In the genomic region with DNA sequence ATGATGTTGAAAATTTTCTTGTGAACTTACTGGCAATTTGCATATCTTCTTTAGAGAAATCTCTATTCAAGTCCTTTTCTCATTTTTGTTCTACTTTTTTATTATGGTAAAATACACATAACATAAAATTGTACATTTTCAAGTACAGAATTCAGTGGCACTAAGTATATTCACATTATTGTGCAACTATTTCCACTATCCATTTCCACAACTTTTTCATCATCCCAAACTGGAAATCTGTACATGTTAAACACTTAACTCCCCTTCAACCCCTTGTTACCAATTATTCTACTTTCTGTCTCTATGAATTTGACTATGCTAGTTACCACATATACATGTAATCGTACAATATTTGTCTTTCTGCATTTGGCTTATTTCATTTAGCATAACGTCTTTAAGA, we compare ENCODE assay signal across 17 cellular contexts. TPM values are rescaled to one million over a fixed set of nuclear protein-coding genes. Genes with fewer than 3 reads are reported as not detected.
DNase-seq lines count a peak whose midpoint lies in the region; ATAC-seq and TF ChIP-seq lines count a peak whose summit lies in the region.
"Had no signal": no experiment of that assay in that cellular context is flagged by ENCODE, and none has a peak within 500 bp of the region (broad histone marks: within the 10 kb centered on the region; RNA-seq: fewer than 3 reads in every experiment).

No MANE protein-coding gene starts in this region.

- ATAC-seq in activated T-cell treated with anti-CD3 and anti-CD28 coated beads, Interleukin-2, amount 50 U/mL, for 72 hours (replicated peaks in 1 of 2) = no peak
- ATAC-seq in stimulated activated effector memory CD8-positive, alpha-beta T cell treated with anti-CD3 and anti-CD28 coated beads, Interleukin-12 subunit alpha, Interleukin-12 subunit beta, amount 100 ng/mL, for 72 hours = no peak
- ATAC-seq in GM21367 (IDR thresholded peaks at IDR 0.05; ENCODE audit: unreplicated experiment) = no peak
- ATAC-seq in Right ventricle myocardium superior (ENCODE audit: poor library complexity) = no peak

- no peak for TF ChIP-seq CTCF in DOHH2 (IDR thresholded peaks at IDR 0.05; ENCODE audit: low read depth, low read length, poor library complexity, severe bottlenecking)
- no peak for TF ChIP-seq CTCF in SU-DHL-6 (IDR thresholded peaks at IDR 0.05; ENCODE audit: insufficient read depth, low read length, poor library complexity, severe bottlenecking)

- H3K4me3 Mint-ChIP-seq in activated T-cell treated with anti-CD3 and anti-CD28 coated beads, Interleukin-2, amount 50 U/mL, for 72 hours = peak overlapping the region in 1 of 2 donors; percentile 32
- no peak overlapping the region for H3K4me3 Mint-ChIP-seq in stimulated activated effector memory CD8-positive, alpha-beta T cell treated with anti-CD3 and anti-CD28 coated beads, Interleukin-12 subunit alpha, Interleukin-12 subunit beta, amount 100 ng/mL, for 72 hours
- H3K4me3 Mint-ChIP-seq: CD4-positive, alpha-beta T cell had no signal

- peaks cover 100% of the 10 kb centered on the region for H3K4me1 ChIP-seq in DOHH2 (ENCODE audit: control insufficient read depth, low read length)
- H3K4me1 ChIP-seq: BE2C, Caco-2 had no signal

- H3K36me3 Mint-ChIP-seq in activated T-cell treated with anti-CD3 and anti-CD28 coated beads, Interleukin-2, amount 50 U/mL, for 72 hours (ENCODE audit: insufficient read depth in 2 of 2) = peaks cover 12% of the 10 kb centered on the region in 2 donors
- peaks cover 60% of the 10 kb centered on the region for H3K36me3 Mint-ChIP-seq in stimulated activated effector memory CD8-positive, alpha-beta T cell treated with anti-CD3 and anti-CD28 coated beads, Interleukin-12 subunit alpha, Interleukin-12 subunit beta, amount 100 ng/mL, for 72 hours

- no peak for DNase-seq in activated T-cell treated with anti-CD3 and anti-CD28 coated beads, Interleukin-2, amount 50 U/mL, for 72 hours
- DNase-seq in activated T-cell treated with anti-CD3 and anti-CD28 coated beads for 4 hours (no peak), Right ventricle myocardium superior (no peak)
- DNase-seq in stimulated activated effector memory CD8-positive, alpha-beta T cell treated with anti-CD3 and anti-CD28 coated beads, Interleukin-12 subunit alpha, Interleukin-12 subunit beta, amount 100 ng/mL, for 72 hours (ENCODE audit: low spot score in 2 of 2) = no peak
- DNase-seq: BE2C; Caco-2; CD4-positive, alpha-beta T cell; GDM1; NCI-H1048; NCI-H1436; NCI-H1930; NCI-H345; NCI-H524 treated with DMSO at 0.1 percent for 48 hours; PC-9 had no signal

- H3K4me3 ChIP-seq in DOHH2 (ENCODE audit: low read length) = peak overlapping the region; percentile 69
- no peak overlapping the region for H3K4me3 ChIP-seq in SU-DHL-6 (ENCODE audit: insufficient read depth, low read length, poor library complexity, severe bottlenecking)
- H3K4me3 ChIP-seq: PC-9 had no signal

- H3K27ac Mint-ChIP-seq in activated T-cell treated with anti-CD3 and anti-CD28 coated beads, Interleukin-2, amount 50 U/mL, for 72 hours = peak overlapping the region; percentile 61
- peak overlapping the region; percentile 74 for H3K27ac Mint-ChIP-seq in stimulated activated effector memory CD8-positive, alpha-beta T cell treated with anti-CD3 and anti-CD28 coated beads, Interleukin-12 subunit alpha, Interleukin-12 subunit beta, amount 100 ng/mL, for 72 hours
- H3K27ac Mint-ChIP-seq: CD4-positive, alpha-beta T cell had no signal

- H3K4me2 ChIP-seq in DOHH2 (ENCODE audit: low read length) = peak overlapping the region; percentile 78
- H3K4me2 ChIP-seq in SU-DHL-6 (ENCODE audit: low read depth, low read length, poor library complexity, severe bottlenecking) = peak overlapping the region; percentile 15
- H3K4me2 ChIP-seq: PC-9 had no signal

- no peak overlapping the region for H3K9ac ChIP-seq in SU-DHL-6 (ENCODE audit: low read length)

- H3K9me3 Mint-ChIP-seq in activated T-cell treated with anti-CD3 and anti-CD28 coated beads, Interleukin-2, amount 50 U/mL, for 72 hours = no peaks in the 10 kb centered on the region
- no peaks in the 10 kb centered on the region for H3K9me3 Mint-ChIP-seq in stimulated activated effector memory CD8-positive, alpha-beta T cell treated with anti-CD3 and anti-CD28 coated beads, Interleukin-12 subunit alpha, Interleukin-12 subunit beta, amount 100 ng/mL, for 72 hours
- H3K9me3 Mint-ChIP-seq: CD4-positive, alpha-beta T cell had no signal

- H3K27me3 Mint-ChIP-seq in activated T-cell treated with anti-CD3 and anti-CD28 coated beads, Interleukin-2, amount 50 U/mL, for 72 hours (ENCODE audit: low read depth) = no peaks in the 10 kb centered on the region
- H3K27me3 Mint-ChIP-seq: CD4-positive, alpha-beta T cell had no signal

- H3F3A ChIP-seq in DOHH2 (ENCODE audit: control insufficient read depth, insufficient read depth) (peaks cover 43% of the 10 kb centered on the region), SU-DHL-6 (ENCODE audit: insufficient read depth) (peaks cover 35% of the 10 kb centered on the region)

- peaks cover 2% of the 10 kb centered on the region; the same call in 1 of the 2 replicates for H4K20me1 ChIP-seq in DOHH2 (ENCODE audit: control insufficient read depth, insufficient read depth, low read depth, low read length)
- H4K20me1 ChIP-seq in SU-DHL-6 (ENCODE audit: low read depth, low read length) = peaks cover 10% of the 10 kb centered on the region; the same call in 1 of the 2 replicates

- H3K79me2 ChIP-seq in DOHH2 (ENCODE audit: control insufficient read depth, low read length) (peaks cover 98% of the 10 kb centered on the region), SU-DHL-6 (ENCODE audit: insufficient read depth, low read length) (peaks cover 73% of the 10 kb centered on the region)

- peaks cover 7% of the 10 kb centered on the region; the same call in 1 of the 2 replicates for H3K9me3 ChIP-seq in DOHH2 (ENCODE audit: control insufficient read depth, insufficient read depth, low read length)
- H3K9me3 ChIP-seq in SU-DHL-6 (ENCODE audit: insufficient read depth, low read length) = no peaks in the 10 kb centered on the region
- H3K9me3 ChIP-seq: BE2C, Caco-2 had no signal

- peaks cover 56% of the 10 kb centered on the region for H3K36me3 ChIP-seq in DOHH2 (ENCODE audit: control insufficient read depth, low read length)
- H3K36me3 ChIP-seq in SU-DHL-6 (ENCODE audit: low read length) = peaks cover 18% of the 10 kb centered on the region
- H3K36me3 ChIP-seq: BE2C had no signal

- H3K4me1 Mint-ChIP-seq in activated T-cell treated with anti-CD3 and anti-CD28 coated beads, Interleukin-2, amount 50 U/mL, for 72 hours (ENCODE audit: low read depth) = peaks cover 50% of the 10 kb centered on the region
- peaks cover 50% of the 10 kb centered on the region for H3K4me1 Mint-ChIP-seq in stimulated activated effector memory CD8-positive, alpha-beta T cell treated with anti-CD3 and anti-CD28 coated beads, Interleukin-12 subunit alpha, Interleukin-12 subunit beta, amount 100 ng/mL, for 72 hours

- H3K27me3 ChIP-seq in DOHH2 (ENCODE audit: control insufficient read depth, low read length) = no peaks in the 10 kb centered on the region
- no peaks in the 10 kb centered on the region for H3K27me3 ChIP-seq in SU-DHL-6 (ENCODE audit: low read length)
- H3K27me3 ChIP-seq: BE2C had no signal

- H3K9me2 ChIP-seq in DOHH2 (replicated peaks; ENCODE audit: control insufficient read depth, low read length) (no peaks in the 10 kb centered on the region), SU-DHL-6 (replicated peaks; ENCODE audit: insufficient read depth, low read length) (no peaks in the 10 kb centered on the region)

- no peak overlapping the region for H2AFZ ChIP-seq in SU-DHL-6 (ENCODE audit: low read depth, low read length, severe bottlenecking)
- H2AFZ ChIP-seq: PC-9 had no signal

- H3K27ac ChIP-seq in DOHH2 (ENCODE audit: low read depth, low read length) (peak overlapping the region; percentile 99), SU-DHL-6 (ENCODE audit: low read depth, low read length) (peak overlapping the region; percentile 75; the same call in 1 of the 2 replicates)
- H3K27ac ChIP-seq: PC-9 had no signal

- intact Hi-C loops in Right ventricle myocardium superior (cut with DNase I) = no loop called here

RNA-seq across cellular contexts. Expression of a gene that starts 19.4 kb away (rescaled TPM):
- 10 to 100 TPM; 78.0 to 84.0 TPM for total RNA-seq in activated T-cell treated with anti-CD3 and anti-CD28 coated beads, Interleukin-2, amount 50 U/mL, for 72 hours
- 72.5 TPM for total RNA-seq in Right ventricle myocardium superior
